In the genomic region with DNA sequence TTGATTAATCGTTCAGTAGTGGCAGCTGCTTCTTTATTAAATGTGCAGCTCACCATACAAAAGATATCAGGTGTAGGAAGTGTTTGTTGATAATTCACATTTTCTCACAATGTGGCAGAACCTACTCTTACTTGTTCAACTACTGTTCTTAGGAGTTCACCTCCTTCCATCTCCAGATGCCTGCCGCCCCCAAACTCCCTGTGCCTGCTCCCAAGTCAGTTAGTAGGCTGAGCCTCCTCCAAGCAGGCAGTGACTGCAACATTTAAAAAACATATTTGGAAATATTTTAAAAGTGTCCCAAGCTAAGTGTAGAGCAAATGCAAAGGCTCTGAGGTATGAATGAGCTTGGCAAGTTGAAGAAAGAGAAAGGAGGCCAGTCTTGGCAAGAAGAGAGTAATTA, we compare ENCODE assay signal across 19 cellular contexts.
DNase-seq lines count a peak whose midpoint lies in the region; FAIRE-seq and TF ChIP-seq lines count a peak whose summit lies in the region.
"Had no signal": no experiment of that assay in that cellular context is flagged by ENCODE, and none has a peak within 500 bp of the region (broad histone marks: within the 10 kb centered on the region; RNA-seq: fewer than 3 reads in every experiment).

No MANE protein-coding gene starts in this region.

- in situ Hi-C loops in GM23248 (cut with MboI): no loop called here

- H3K36me3 Mint-ChIP-seq in astrocyte (ENCODE audit: low read depth, unreplicated experiment): no peaks in the 10 kb centered on the region
- H3K36me3 Mint-ChIP-seq: CD14-positive monocyte had no signal

- H3K36me3 ChIP-seq in Karpas-422 (ENCODE audit: insufficient read depth, low read length) (peaks cover 4% of the 10 kb centered on the region; the same call in 1 of the 2 replicates), OCI-LY1 (ENCODE audit: insufficient read depth, low read length) (no peaks in the 10 kb centered on the region), astrocyte (ENCODE audit: insufficient read depth, low read length) (no peaks in the 10 kb centered on the region), GM23248 (ENCODE audit: low read depth) (no peaks in the 10 kb centered on the region)
- H3K36me3 ChIP-seq: BE2C had no signal

- H3F3A ChIP-seq in OCI-LY1 (ENCODE audit: insufficient read depth, low read length): no peaks in the 10 kb centered on the region
- no peaks in the 10 kb centered on the region for H3F3A ChIP-seq in GM23248 (ENCODE audit: insufficient read depth)

- DNase-seq in Karpas-422 (no peak), astrocyte (ENCODE audit: low read depth) (no peak), head of caudate nucleus (peak in 29 of 42 donors; percentile 2 to 60 (median 20)), RPMI8226 (no peak), hypothalamus (lab: John Stamatoyannopoulos, UW) (no peak), GM23248 (no peak), GF-D8 (lab: John Stamatoyannopoulos, UW) (no peak)
- DNase-seq: BE2C; CD4-positive, alpha-beta T cell; CD8-positive, alpha-beta memory T cell; DMS 273 treated with DMSO at 0.1 percent for 48 hours; DMS79; H7; HCEC 1CT had no signal

- TF ChIP-seq CTCF in OCI-LY1 (IDR thresholded peaks at IDR 0.05; ENCODE audit: low read length) (no peak), astrocyte (IDR thresholded peaks at IDR 0.05; ENCODE audit: insufficient read depth, low read depth, low read length) (no peak)

- H3K79me2 ChIP-seq in Karpas-422 (ENCODE audit: low read length) (peaks cover 95% of the 10 kb centered on the region), OCI-LY1 (ENCODE audit: insufficient read depth, low read length) (peaks cover 33% of the 10 kb centered on the region), astrocyte (ENCODE audit: insufficient read depth, low read length) (no peaks in the 10 kb centered on the region), GM23248 (ENCODE audit: insufficient read depth) (no peaks in the 10 kb centered on the region)

- H2AFZ ChIP-seq in Karpas-422 (ENCODE audit: low read length) (no peak overlapping the region), OCI-LY1 (ENCODE audit: low read length) (no peak overlapping the region), astrocyte (ENCODE audit: low read depth, low read length) (no peak overlapping the region), GM23248 (no peak overlapping the region)

- H3K4me3 Mint-ChIP-seq in astrocyte (ENCODE audit: unreplicated experiment): no peak overlapping the region
- H3K4me3 Mint-ChIP-seq: CD14-positive monocyte; CD4-positive, alpha-beta T cell; CD8-positive, alpha-beta memory T cell had no signal

- peaks cover 11% of the 10 kb centered on the region for H3K4me1 Mint-ChIP-seq in astrocyte (ENCODE audit: low read depth, unreplicated experiment)
- H3K4me1 Mint-ChIP-seq: CD8-positive, alpha-beta memory T cell had no signal

- H3K9ac ChIP-seq in Karpas-422 (ENCODE audit: low read length): no peak overlapping the region
- no peak overlapping the region for H3K9ac ChIP-seq in OCI-LY1 (ENCODE audit: low read length)
- H3K9ac ChIP-seq in astrocyte (ENCODE audit: low read length): no peak overlapping the region
- H3K9ac ChIP-seq in GM23248: no peak overlapping the region
- H3K9ac ChIP-seq: BLaER1 treated with 17β-estradiol and CSF1 and Interleukin-3, amounts not matched to agents 10 nM and 100 nM had no signal

- no peaks in the 10 kb centered on the region for H3K27me3 Mint-ChIP-seq in astrocyte (ENCODE audit: low read depth, unreplicated experiment)
- H3K27me3 Mint-ChIP-seq: CD4-positive, alpha-beta T cell had no signal

- no peak overlapping the region for H3K4me3 ChIP-seq in Karpas-422 (ENCODE audit: low read length)
- no peak overlapping the region for H3K4me3 ChIP-seq in OCI-LY1 (ENCODE audit: low read depth, low read length, poor library complexity, severe bottlenecking)
- H3K4me3 ChIP-seq in astrocyte (ENCODE audit: insufficient read depth, low read depth, low read length): no peak overlapping the region
- H3K4me3 ChIP-seq in GM23248: no peak overlapping the region
- H3K4me3 ChIP-seq: BLaER1 treated with 17β-estradiol and CSF1 and Interleukin-3, amounts not matched to agents 10 nM and 100 nM had no signal

- intact Hi-C loops in head of caudate nucleus (cut with DNase I): no loop called here

- H3K4me2 ChIP-seq in Karpas-422 (ENCODE audit: low read depth, low read length, poor library complexity, severe bottlenecking) (peak overlapping the region; percentile 6), OCI-LY1 (ENCODE audit: low read length) (no peak overlapping the region), astrocyte (ENCODE audit: low read length) (no peak overlapping the region), GM23248 (ENCODE audit: unreplicated experiment) (no peak overlapping the region)

- peak overlapping the region; percentile 66 for H3K27ac Mint-ChIP-seq in astrocyte (ENCODE audit: unreplicated experiment)
- H3K27ac Mint-ChIP-seq: CD14-positive monocyte; CD4-positive, alpha-beta T cell; CD8-positive, alpha-beta memory T cell had no signal

- 97 to 100% methylated on average over 2 of the region's 2 CpGs for WGBS in GM23248 (ENCODE audit: low coverage in 1 of 2, low lambda C conversion rate in 2 of 2, missing lambda C conversion rate in 2 of 2), 2 experiments

- no peaks in the 10 kb centered on the region for H3K9me3 ChIP-seq in Karpas-422 (ENCODE audit: low read length)
- no peaks in the 10 kb centered on the region for H3K9me3 ChIP-seq in OCI-LY1 (ENCODE audit: low read length)
- H3K9me3 ChIP-seq in astrocyte (ENCODE audit: insufficient read depth, low read depth, low read length): no peaks in the 10 kb centered on the region
- no peaks in the 10 kb centered on the region for H3K9me3 ChIP-seq in GM23248 (ENCODE audit: low read depth)
- H3K9me3 ChIP-seq: BE2C had no signal

- H3K4me1 ChIP-seq in Karpas-422 (ENCODE audit: low read length) (peaks cover 66% of the 10 kb centered on the region), OCI-LY1 (ENCODE audit: insufficient read depth, low read length, severe bottlenecking) (peaks cover 70% of the 10 kb centered on the region), astrocyte (ENCODE audit: insufficient read depth, low read length) (no peaks in the 10 kb centered on the region), GM23248 (ENCODE audit: insufficient read depth) (peaks cover 4% of the 10 kb centered on the region; the same call in 1 of the 2 replicates)
- H3K4me1 ChIP-seq: BE2C had no signal

- H3K27ac ChIP-seq in Karpas-422 (ENCODE audit: low read length) (peak overlapping the region; percentile 59), OCI-LY1 (ENCODE audit: low read depth, low read length, poor library complexity, severe bottlenecking) (peak overlapping the region; percentile 66), astrocyte (ENCODE audit: low read depth, low read length) (no peak overlapping the region), GM23248 (no peak overlapping the region)

- H3K9me2 ChIP-seq in Karpas-422 (replicated peaks; ENCODE audit: insufficient read depth, low read length) (no peaks in the 10 kb centered on the region), OCI-LY1 (ENCODE audit: low read depth, low read length) (no peaks in the 10 kb centered on the region), GM23248 (ENCODE audit: insufficient read depth) (no peaks in the 10 kb centered on the region)

- H4K20me1 ChIP-seq in Karpas-422 (ENCODE audit: insufficient read depth, low read depth, low read length) (no peaks in the 10 kb centered on the region), OCI-LY1 (ENCODE audit: insufficient read depth, low read length) (no peaks in the 10 kb centered on the region), astrocyte (ENCODE audit: insufficient read depth, low read length) (no peaks in the 10 kb centered on the region), GM23248 (ENCODE audit: insufficient read depth) (no peaks in the 10 kb centered on the region)

- H3K27me3 ChIP-seq in Karpas-422 (ENCODE audit: low read length): no peaks in the 10 kb centered on the region
- no peaks in the 10 kb centered on the region for H3K27me3 ChIP-seq in OCI-LY1 (ENCODE audit: insufficient read depth, low read length)
- H3K27me3 ChIP-seq in astrocyte (ENCODE audit: insufficient read depth, low read length): no peaks in the 10 kb centered on the region
- H3K27me3 ChIP-seq in GM23248 (replicated peaks; ENCODE audit: insufficient read depth): no peaks in the 10 kb centered on the region
- H3K27me3 ChIP-seq: BE2C; BLaER1 treated with 17β-estradiol and CSF1 and Interleukin-3, amounts not matched to agents 10 nM and 100 nM had no signal

- H3K9me3 Mint-ChIP-seq in astrocyte (ENCODE audit: unreplicated experiment): no peaks in the 10 kb centered on the region
- H3K9me3 Mint-ChIP-seq: CD14-positive monocyte; CD4-positive, alpha-beta T cell; CD8-positive, alpha-beta memory T cell had no signal

- no peak for FAIRE-seq in astrocyte (lab: Jason Lieb, UNC)
- FAIRE-seq: A204.1, GM12892 had no signal

Comparison
In these comparisons a context has a peak if more than half of its experiments do, and no peak if none do; other contexts are left out.
1. DNase-seq: peak in head of caudate nucleus (29 of 42); none in Karpas-422 (single experiment), astrocyte (single experiment), RPMI8226 (single experiment), hypothalamus (0 of 51), GM23248 (single experiment) and GF-D8 (single experiment).
2. H3K27ac ChIP-seq: peak in Karpas-422 (single experiment) and OCI-LY1 (single experiment); none in astrocyte (single experiment) and GM23248 (single experiment).